26 cellular contexts compared by ENCODE assay signal in the genomic region with DNA sequence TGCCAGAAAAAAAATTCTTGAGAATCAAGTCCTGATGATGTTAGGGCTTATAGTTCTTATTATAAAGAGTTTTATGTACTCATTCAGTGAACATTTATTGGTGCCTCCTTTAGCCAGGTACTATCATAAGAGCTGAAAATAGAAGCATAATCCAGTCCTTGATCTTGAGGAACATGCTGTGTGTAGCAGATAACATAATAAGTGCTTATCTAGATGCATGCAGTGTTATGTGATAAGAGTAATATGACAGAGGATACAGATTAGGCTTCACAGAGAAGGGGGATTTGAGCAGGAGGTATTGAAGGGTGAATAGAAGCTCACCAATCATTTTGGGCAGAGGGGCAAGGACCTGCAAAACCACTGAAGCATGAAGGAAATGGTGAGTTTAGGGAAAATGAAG. TPM values are rescaled to one million over a fixed set of nuclear protein-coding genes. Genes with fewer than 3 reads are reported as not detected.
DNase-seq lines count a peak whose midpoint lies in the region; ATAC-seq and FAIRE-seq lines count a peak whose summit lies in the region.
"Had no signal": no experiment of that assay in that cellular context is flagged by ENCODE, and none has a peak within 500 bp of the region (broad histone marks: within the 10 kb centered on the region; RNA-seq: fewer than 3 reads in every experiment).

No MANE protein-coding gene starts in this region.

- no peaks in the 10 kb centered on the region for H3K36me3 ChIP-seq in small intestine (ENCODE audit: control insufficient read depth in 2 of 2, insufficient read depth in 2 of 2, low read length in 2 of 2)
- H3K36me3 ChIP-seq: esophagus squamous epithelium, gastroesophageal sphincter, MG63, vagina had no signal

- peak overlapping the region; percentile 94 for H3K4me3 Mint-ChIP-seq in activated naive CD8-positive, alpha-beta T cell treated with anti-CD3 and anti-CD28 coated beads, Interleukin-2, amount 10 ng/mL, durations not matched to agents 7 days and 5 days
- no peak overlapping the region for H3K4me3 Mint-ChIP-seq in activated naive CD8-positive, alpha-beta T cell treated with anti-CD3 and anti-CD28 coated beads for 36 hours
- H3K4me3 Mint-ChIP-seq in T-helper 17 cell = peak overlapping the region; percentile 92
- peak overlapping the region; percentile 71 to 72 for H3K4me3 Mint-ChIP-seq in effector memory CD8-positive, alpha-beta T cell
- H3K4me3 Mint-ChIP-seq: activated naive CD4-positive, alpha-beta T cell treated with anti-CD3 and anti-CD28 coated beads for 36 hours; H9 had no signal

- POLR2A ChIA-PET in activated naive CD8-positive, alpha-beta T cell treated with anti-CD3 and anti-CD28 coated beads, Interleukin-2, amount 10 ng/mL, durations not matched to agents 7 days and 5 days (lab: Charles Lee) = interaction anchor here (1.1 to 4.1 kb wide), 10 partner anchors 12 to 257 kb away, joined by 3 to 56 read pairs (median 6); partner anchors contain the start of gene CCR5

- DNase-seq in activated naive CD8-positive, alpha-beta T cell treated with anti-CD3 and anti-CD28 coated beads, Interleukin-2, amount 10 ng/mL, durations not matched to agents 7 days and 5 days = no peak
- no peak for DNase-seq in activated naive CD8-positive, alpha-beta T cell treated with anti-CD3 and anti-CD28 coated beads for 36 hours
- DNase-seq in T-helper 17 cell (no peak), NOMO-1 treated with dmso at 0.1 percent for 144 hours (lab: John Stamatoyannopoulos, UW; ENCODE audit: unreplicated experiment) (no peak), NCI-H69 (lab: John Stamatoyannopoulos, UW) (no peak), small intestine (no peak)
- no peak for DNase-seq in effector memory CD8-positive, alpha-beta T cell
- DNase-seq: activated naive CD4-positive, alpha-beta T cell treated with anti-CD3 and anti-CD28 coated beads for 36 hours; DMS153; effector CD8-positive, alpha-beta T cell; esophagus squamous epithelium; H9; kidney; MG63; NCI-H146; NCI-H510A; nucleus accumbens; SK-N-SH had no signal

- H3K4me3 ChIP-seq in small intestine (ENCODE audit: low read depth in 1 of 2, low read length in 2 of 2) = no peak overlapping the region
- H3K4me3 ChIP-seq: gastroesophageal sphincter, lung, MG63 had no signal

- peak overlapping the region in 1 of 2 donors; percentile 25 for H3K27ac ChIP-seq in small intestine (ENCODE audit: low read depth in 1 of 2, low read length in 1 of 2)
- H3K27ac ChIP-seq: gastroesophageal sphincter, RWPE1, vagina had no signal

- peaks cover 3% of the 10 kb centered on the region for H3K27me3 Mint-ChIP-seq in activated naive CD8-positive, alpha-beta T cell treated with anti-CD3 and anti-CD28 coated beads, Interleukin-2, amount 10 ng/mL, durations not matched to agents 7 days and 5 days
- H3K27me3 Mint-ChIP-seq in activated naive CD8-positive, alpha-beta T cell treated with anti-CD3 and anti-CD28 coated beads for 36 hours = peaks cover 29% of the 10 kb centered on the region
- no peaks in the 10 kb centered on the region for H3K27me3 Mint-ChIP-seq in T-helper 17 cell
- no peaks in the 10 kb centered on the region for H3K27me3 Mint-ChIP-seq in effector memory CD8-positive, alpha-beta T cell

- no peak for FAIRE-seq in small intestine (lab: Jason Lieb, UNC)
- FAIRE-seq: kidney had no signal

- H3K27ac Mint-ChIP-seq in activated naive CD8-positive, alpha-beta T cell treated with anti-CD3 and anti-CD28 coated beads, Interleukin-2, amount 10 ng/mL, durations not matched to agents 7 days and 5 days = peak overlapping the region; percentile 93
- H3K27ac Mint-ChIP-seq in activated naive CD8-positive, alpha-beta T cell treated with anti-CD3 and anti-CD28 coated beads for 36 hours = no peak overlapping the region
- H3K27ac Mint-ChIP-seq in T-helper 17 cell = peak overlapping the region; percentile 95
- peak overlapping the region; percentile 68 to 69 for H3K27ac Mint-ChIP-seq in effector memory CD8-positive, alpha-beta T cell
- H3K27ac Mint-ChIP-seq: activated naive CD4-positive, alpha-beta T cell treated with anti-CD3 and anti-CD28 coated beads for 36 hours; H9 had no signal

- H3K4me1 ChIP-seq in small intestine (ENCODE audit: control insufficient read depth in 2 of 2, insufficient read depth in 1 of 2, low read depth in 1 of 2, low read length in 1 of 2) = no peaks in the 10 kb centered on the region
- H3K4me1 ChIP-seq: vagina had no signal

- peaks cover 0 to 3% of the 10 kb centered on the region in 2 donors for H3K27me3 ChIP-seq in small intestine (ENCODE audit: control insufficient read depth in 2 of 2, insufficient read depth in 2 of 2, low read length in 2 of 2)
- H3K27me3 ChIP-seq: MG63, vagina had no signal

- H3K9me3 Mint-ChIP-seq in activated naive CD8-positive, alpha-beta T cell treated with anti-CD3 and anti-CD28 coated beads, Interleukin-2, amount 10 ng/mL, durations not matched to agents 7 days and 5 days = no peaks in the 10 kb centered on the region
- H3K9me3 Mint-ChIP-seq in activated naive CD8-positive, alpha-beta T cell treated with anti-CD3 and anti-CD28 coated beads for 36 hours = no peaks in the 10 kb centered on the region
- H3K9me3 Mint-ChIP-seq in effector memory CD8-positive, alpha-beta T cell = no peaks in the 10 kb centered on the region
- H3K9me3 Mint-ChIP-seq: activated naive CD4-positive, alpha-beta T cell treated with anti-CD3 and anti-CD28 coated beads for 36 hours; H9 had no signal

- H3K9me3 ChIP-seq in T-helper 17 cell (ENCODE audit: control insufficient read depth, low read length, poor library complexity, severe bottlenecking) (no peaks in the 10 kb centered on the region), small intestine (ENCODE audit: control insufficient read depth, low read depth) (no peaks in the 10 kb centered on the region)
- H3K9me3 ChIP-seq: esophagus squamous epithelium, gastroesophageal sphincter, MG63, SK-N-SH, vagina had no signal

- peaks cover 76% of the 10 kb centered on the region for H3K4me1 Mint-ChIP-seq in activated naive CD8-positive, alpha-beta T cell treated with anti-CD3 and anti-CD28 coated beads, Interleukin-2, amount 10 ng/mL, durations not matched to agents 7 days and 5 days
- H3K4me1 Mint-ChIP-seq in activated naive CD8-positive, alpha-beta T cell treated with anti-CD3 and anti-CD28 coated beads for 36 hours = peaks cover 38% of the 10 kb centered on the region
- peaks cover 76% of the 10 kb centered on the region for H3K4me1 Mint-ChIP-seq in T-helper 17 cell
- H3K4me1 Mint-ChIP-seq in effector memory CD8-positive, alpha-beta T cell (ENCODE audit: low read depth in 2 of 2) = peaks cover 67 to 78% of the 10 kb centered on the region in 2 donors

- H3K36me3 Mint-ChIP-seq in activated naive CD8-positive, alpha-beta T cell treated with anti-CD3 and anti-CD28 coated beads, Interleukin-2, amount 10 ng/mL, durations not matched to agents 7 days and 5 days = peaks cover 52% of the 10 kb centered on the region
- no peaks in the 10 kb centered on the region for H3K36me3 Mint-ChIP-seq in activated naive CD8-positive, alpha-beta T cell treated with anti-CD3 and anti-CD28 coated beads for 36 hours
- peaks cover 22% of the 10 kb centered on the region for H3K36me3 Mint-ChIP-seq in T-helper 17 cell (ENCODE audit: low read depth)
- peaks cover 34% of the 10 kb centered on the region for H3K36me3 Mint-ChIP-seq in effector memory CD8-positive, alpha-beta T cell (ENCODE audit: insufficient read depth)

- no peak for ATAC-seq in activated naive CD8-positive, alpha-beta T cell treated with anti-CD3 and anti-CD28 coated beads, Interleukin-2, amount 10 ng/mL, durations not matched to agents 7 days and 5 days (ENCODE audit: low read depth)
- ATAC-seq in T-helper 17 cell = no peak
- no peak for ATAC-seq in effector memory CD8-positive, alpha-beta T cell (replicated peaks)
- ATAC-seq: gastroesophageal sphincter had no signal

RNA-seq across cellular contexts. Expression of gene CCR2, which starts 1.1 kb away (rescaled TPM):
- total RNA-seq in activated naive CD8-positive, alpha-beta T cell treated with anti-CD3 and anti-CD28 coated beads, Interleukin-2, amount 10 ng/mL, durations not matched to agents 7 days and 5 days = 10 to 100 TPM; 52.5 to 53.0 TPM
- total RNA-seq in activated naive CD8-positive, alpha-beta T cell treated with anti-CD3 and anti-CD28 coated beads for 36 hours = under 1 TPM in 1 of 2 experiments, not detected in 1; 0.16 TPM
- total RNA-seq in T-helper 17 cell = 10 to 100 TPM; 12.4 to 14.2 TPM
- polyA plus RNA-seq in small intestine = 1 to 10 TPM in 1 of 3 donors, under 1 TPM in 1, not detected in 1; 0.87 to 1.4 TPM
- total RNA-seq: activated naive CD4-positive, alpha-beta T cell treated with anti-CD3 and anti-CD28 coated beads for 36 hours; chondrocyte; G401; H9; pulmonary artery endothelial cell had no signal
- polyA plus RNA-seq: SK-N-SH had no signal

RNA-seq across cellular contexts. Expression of gene CCR5, which starts 15.8 kb away (rescaled TPM):
- total RNA-seq in activated naive CD8-positive, alpha-beta T cell treated with anti-CD3 and anti-CD28 coated beads, Interleukin-2, amount 10 ng/mL, durations not matched to agents 7 days and 5 days = 10 to 100 TPM; 39.6 to 44.3 TPM
- total RNA-seq in activated naive CD8-positive, alpha-beta T cell treated with anti-CD3 and anti-CD28 coated beads for 36 hours = under 1 TPM; 0.08 to 0.21 TPM
- total RNA-seq in T-helper 17 cell = 1 to 10 TPM; 3.2 to 8.3 TPM
- polyA plus RNA-seq in small intestine = under 1 TPM; 0.81 to 0.94 (median 0.89) TPM
- total RNA-seq: activated naive CD4-positive, alpha-beta T cell treated with anti-CD3 and anti-CD28 coated beads for 36 hours; chondrocyte; H9; pulmonary artery endothelial cell; temporal lobe had no signal
- polyA plus RNA-seq: SK-N-SH had no signal

RNA-seq across cellular contexts. Expression of gene CCRL2, which starts 52.1 kb away (rescaled TPM):
- 10 to 100 TPM; 13.5 to 14.4 TPM for total RNA-seq in activated naive CD8-positive, alpha-beta T cell treated with anti-CD3 and anti-CD28 coated beads, Interleukin-2, amount 10 ng/mL, durations not matched to agents 7 days and 5 days
- 1 to 10 TPM; 3.1 to 3.4 TPM for total RNA-seq in activated naive CD8-positive, alpha-beta T cell treated with anti-CD3 and anti-CD28 coated beads for 36 hours
- total RNA-seq in T-helper 17 cell = 1 to 10 TPM; 1.9 to 2.4 TPM
- polyA plus RNA-seq in small intestine = 10 to 100 TPM; 11.3 to 13.9 (median 13.0) TPM
- total RNA-seq: chondrocyte, H9, vagina had no signal
- polyA plus RNA-seq: SK-N-SH had no signal

Comparison
In these comparisons a context has a peak if more than half of its experiments do, and no peak if none do; other contexts are left out.
1. RNA of gene CCR2, which starts 1.1 kb away (total RNA-seq): 52.5 to 53.0 TPM in activated naive CD8-positive, alpha-beta T cell treated with anti-CD3 and anti-CD28 coated beads, Interleukin-2, amount 10 ng/mL, durations not matched to agents 7 days and 5 days and 12.4 to 14.2 TPM in T-helper 17 cell; 0.16 TPM in activated naive CD8-positive, alpha-beta T cell treated with anti-CD3 and anti-CD28 coated beads for 36 hours; every median in the first group is over 10 times any median in the second.
2. RNA of gene CCR5, which starts 15.8 kb away (total RNA-seq): 39.6 to 44.3 TPM in activated naive CD8-positive, alpha-beta T cell treated with anti-CD3 and anti-CD28 coated beads, Interleukin-2, amount 10 ng/mL, durations not matched to agents 7 days and 5 days; 3.2 to 8.3 TPM in T-helper 17 cell and 0.08 to 0.21 TPM in activated naive CD8-positive, alpha-beta T cell treated with anti-CD3 and anti-CD28 coated beads for 36 hours; every median in the first group is over 4 times any median in the second.